8 cellular contexts compared by ENCODE assay signal in the genomic region with DNA sequence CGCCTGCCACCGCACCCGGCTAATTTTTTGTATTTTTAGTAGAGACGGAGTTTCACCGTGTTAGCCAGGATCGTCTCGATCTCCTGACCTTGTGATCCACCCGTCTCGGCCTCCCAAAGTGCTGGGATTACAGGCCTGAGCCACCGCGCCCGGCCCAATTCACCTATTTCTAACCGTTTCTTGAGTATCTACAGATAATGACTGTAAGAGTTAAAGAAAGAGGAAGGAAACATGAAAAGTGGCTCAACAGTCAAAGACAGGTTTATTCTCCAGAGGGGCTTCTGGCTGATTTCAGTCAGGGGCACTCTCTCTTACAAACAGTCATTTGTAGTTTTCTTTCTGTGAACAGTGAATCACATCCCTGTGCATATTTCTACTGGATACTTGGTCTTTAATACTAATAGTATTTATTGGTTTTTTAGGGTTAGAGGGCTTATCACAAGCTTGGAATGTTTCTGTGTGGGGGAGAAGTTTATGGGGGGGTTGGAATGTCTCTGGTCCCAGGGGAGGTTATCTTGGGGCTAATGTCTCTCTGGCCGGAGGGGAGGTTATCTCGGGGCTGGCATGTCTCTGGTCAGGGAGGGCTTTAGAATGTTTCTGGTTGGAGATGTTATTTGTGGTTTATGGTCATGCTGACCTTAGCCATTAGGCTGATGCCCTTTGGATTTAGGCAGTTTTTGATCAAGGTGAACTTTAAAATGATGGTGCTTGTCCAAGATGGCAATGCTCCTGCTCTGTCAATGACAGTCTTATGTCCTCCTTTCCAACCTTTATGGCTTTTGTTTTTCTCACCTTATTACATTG. TPM values are rescaled to one million over a fixed set of nuclear protein-coding genes. Genes with fewer than 3 reads are reported as not detected.
DNase-seq lines count a peak whose midpoint lies in the region; TF ChIP-seq lines count a peak whose summit lies in the region.
"Not testable (repeated sequence)": the region's sequence is repeated elsewhere in the genome, so short reads cannot be mapped to it uniquely, and the experiment has no call there.

No MANE protein-coding gene starts in this region.

- not testable (repeated sequence) for TF ChIP-seq POLR2A in suprapubic skin (IDR thresholded peaks at IDR 0.05)

- not testable (repeated sequence) for H3K27me3 ChIP-seq in BLaER1 treated with 17β-estradiol and CSF1 and Interleukin-3, amounts not matched to agents 10 nM and 100 nM; SJSA1 (replicated peaks); iPS-20b (ENCODE audit: insufficient read depth, low read length); neural progenitor cell; suprapubic skin

- peak overlapping the region; percentile 88 to 100 (median 96) for H3K27ac ChIP-seq in BLaER1 treated with 17β-estradiol and CSF1 and Interleukin-3, amounts not matched to agents 10 nM and 100 nM
- H3K27ac ChIP-seq in SJSA1 (peak overlapping the region; percentile 94), suprapubic skin (peak overlapping the region; percentile 74)
- H3K27ac ChIP-seq in iPS-20b (ENCODE audit: low read length); neural progenitor cell: not testable (repeated sequence)

- DNase-seq in Kasumi-1 (lab: John Stamatoyannopoulos, UW) (peak; percentile 50), SJSA1 (ENCODE audit: low read depth in 1 of 2, low spot score in 2 of 2) (peak in 1 of 2 experiments; percentile 71)
- DNase-seq in activated T-helper 2 cell treated with anti-CD3 and anti-CD28 coated beads, Interferon-gamma antibody, Interleukin-2, Interleukin-4, amounts not matched to agents 10 μg/mL and 5 μg/mL and 100 μg/mL, durations not matched to agents 14 hours and 24 hours and 36 hours (ENCODE audit: low spot score); neural progenitor cell (ENCODE audit: low spot score); suprapubic skin (ENCODE audit: low spot score in 2 of 2): not testable (repeated sequence)

- not testable (repeated sequence) for H3K79me2 ChIP-seq in neural progenitor cell (ENCODE audit: low read depth)

- H3K9ac ChIP-seq in BLaER1 treated with 17β-estradiol and CSF1 and Interleukin-3, amounts not matched to agents 10 nM and 100 nM: peak overlapping the region; percentile 71 to 92 (median 83); a peak in 21 of 22 replicates
- 0 out of 2 replicates have a peak overlapping the region, but pooled peaks have one; percentile 45 for H3K9ac ChIP-seq in iPS-20b (ENCODE audit: low read depth, low read length)
- not testable (repeated sequence) for H3K9ac ChIP-seq in neural progenitor cell

- H3K4me1 Mint-ChIP-seq in activated T-helper 2 cell treated with anti-CD3 and anti-CD28 coated beads, Interferon-gamma antibody, Interleukin-2, Interleukin-4, amounts not matched to agents 10 μg/mL and 5 μg/mL and 100 μg/mL, durations not matched to agents 14 hours and 24 hours and 36 hours (ENCODE audit: low read depth): peaks cover 37% of the 10 kb centered on the region
- peaks cover 71% of the 10 kb centered on the region for H3K4me1 Mint-ChIP-seq in dendritic cell treated with granulocyte-macrophage colony-stimulating factor and Interleukin-4, amounts not matched to agents 40 ng/mL and 50 ng/mL, for 4 days (ENCODE audit: low read depth)
- H3K4me1 Mint-ChIP-seq in neural progenitor cell: peaks cover 28% of the 10 kb centered on the region

- H3F3A ChIP-seq in neural progenitor cell (ENCODE audit: low read depth): not testable (repeated sequence)

- not testable (repeated sequence) for TF ChIP-seq EP300 in suprapubic skin (IDR thresholded peaks at IDR 0.05)

- H4K20me1 ChIP-seq in BLaER1 treated with 17β-estradiol and CSF1 and Interleukin-3, amounts not matched to agents 10 nM and 100 nM; neural progenitor cell (ENCODE audit: low read depth): not testable (repeated sequence)

- TF ChIP-seq CTCF in neural progenitor cell (IDR thresholded peaks at IDR 0.05); suprapubic skin (IDR thresholded peaks at IDR 0.05): not testable (repeated sequence)

- not testable (repeated sequence) for H2AFZ ChIP-seq in neural progenitor cell (replicated peaks)

- intact Hi-C loops in activated T-helper 2 cell treated with anti-CD3 and anti-CD28 coated beads, Interferon-gamma antibody, Interleukin-2, Interleukin-4, amounts not matched to agents 10 μg/mL and 5 μg/mL and 100 μg/mL, durations not matched to agents 14 hours and 24 hours and 36 hours (cut with micrococcal nuclease): loop anchor here (1.0 kb wide), 1 partner anchor 8 kb away; no protein-coding TSS in a partner anchor
- intact Hi-C loops in dendritic cell treated with granulocyte-macrophage colony-stimulating factor and Interleukin-4, amounts not matched to agents 40 ng/mL and 50 ng/mL, for 4 days (cut with micrococcal nuclease): not testable (repeated sequence)

- not testable (repeated sequence) for H3K27me3 Mint-ChIP-seq in activated T-helper 2 cell treated with anti-CD3 and anti-CD28 coated beads, Interferon-gamma antibody, Interleukin-2, Interleukin-4, amounts not matched to agents 10 μg/mL and 5 μg/mL and 100 μg/mL, durations not matched to agents 14 hours and 24 hours and 36 hours (ENCODE audit: low read depth); dendritic cell treated with granulocyte-macrophage colony-stimulating factor and Interleukin-4, amounts not matched to agents 40 ng/mL and 50 ng/mL, for 4 days
- peaks cover 10% of the 10 kb centered on the region for H3K27me3 Mint-ChIP-seq in neural progenitor cell (ENCODE audit: insufficient read depth, low read depth)

- peak overlapping the region; percentile 47 for H3K4me3 Mint-ChIP-seq in activated T-helper 2 cell treated with anti-CD3 and anti-CD28 coated beads, Interferon-gamma antibody, Interleukin-2, Interleukin-4, amounts not matched to agents 10 μg/mL and 5 μg/mL and 100 μg/mL, durations not matched to agents 14 hours and 24 hours and 36 hours (ENCODE audit: low read depth)
- not testable (repeated sequence) for H3K4me3 Mint-ChIP-seq in dendritic cell treated with granulocyte-macrophage colony-stimulating factor and Interleukin-4, amounts not matched to agents 40 ng/mL and 50 ng/mL, for 4 days; neural progenitor cell

- H3K27ac Mint-ChIP-seq in activated T-helper 2 cell treated with anti-CD3 and anti-CD28 coated beads, Interferon-gamma antibody, Interleukin-2, Interleukin-4, amounts not matched to agents 10 μg/mL and 5 μg/mL and 100 μg/mL, durations not matched to agents 14 hours and 24 hours and 36 hours: peak overlapping the region; percentile 77
- H3K27ac Mint-ChIP-seq in dendritic cell treated with granulocyte-macrophage colony-stimulating factor and Interleukin-4, amounts not matched to agents 40 ng/mL and 50 ng/mL, for 4 days: peak overlapping the region; percentile 100
- peak overlapping the region; percentile 58 for H3K27ac Mint-ChIP-seq in neural progenitor cell

- peak overlapping the region in 5 of 10 experiments; percentile 16 to 45 (median 25); a peak in 7 of 20 replicates for H3K4me3 ChIP-seq in BLaER1 treated with 17β-estradiol and CSF1 and Interleukin-3, amounts not matched to agents 10 nM and 100 nM
- H3K4me3 ChIP-seq in SJSA1; iPS-20b (ENCODE audit: low read length); neural progenitor cell; suprapubic skin: not testable (repeated sequence)

- H3K36me3 Mint-ChIP-seq in activated T-helper 2 cell treated with anti-CD3 and anti-CD28 coated beads, Interferon-gamma antibody, Interleukin-2, Interleukin-4, amounts not matched to agents 10 μg/mL and 5 μg/mL and 100 μg/mL, durations not matched to agents 14 hours and 24 hours and 36 hours (ENCODE audit: low read depth); dendritic cell treated with granulocyte-macrophage colony-stimulating factor and Interleukin-4, amounts not matched to agents 40 ng/mL and 50 ng/mL, for 4 days (ENCODE audit: low read depth); neural progenitor cell: not testable (repeated sequence)

- peaks cover 52 to 89% (median 67%) of the 10 kb centered on the region in 10 experiments for H3K4me1 ChIP-seq in BLaER1 treated with 17β-estradiol and CSF1 and Interleukin-3, amounts not matched to agents 10 nM and 100 nM
- peaks cover 64% of the 10 kb centered on the region for H3K4me1 ChIP-seq in SJSA1 (replicated peaks)
- H3K4me1 ChIP-seq in iPS-20b (ENCODE audit: insufficient read depth, low read length): peaks cover 13% of the 10 kb centered on the region
- H3K4me1 ChIP-seq in neural progenitor cell: not testable (repeated sequence)
- peaks cover 27% of the 10 kb centered on the region for H3K4me1 ChIP-seq in suprapubic skin

- H3K4me2 ChIP-seq in BLaER1 treated with 17β-estradiol and CSF1 and Interleukin-3, amounts not matched to agents 10 nM and 100 nM: peak overlapping the region; percentile 74 to 95 (median 85)
- not testable (repeated sequence) for H3K4me2 ChIP-seq in neural progenitor cell

- not testable (repeated sequence) for H3K9me3 Mint-ChIP-seq in activated T-helper 2 cell treated with anti-CD3 and anti-CD28 coated beads, Interferon-gamma antibody, Interleukin-2, Interleukin-4, amounts not matched to agents 10 μg/mL and 5 μg/mL and 100 μg/mL, durations not matched to agents 14 hours and 24 hours and 36 hours; dendritic cell treated with granulocyte-macrophage colony-stimulating factor and Interleukin-4, amounts not matched to agents 40 ng/mL and 50 ng/mL, for 4 days; neural progenitor cell

- H3K9me3 ChIP-seq in BLaER1 treated with 17β-estradiol and CSF1 and Interleukin-3, amounts not matched to agents 10 nM and 100 nM (replicated peaks in 1 of 11): peaks cover 0 to 20% (median 16%) of the 10 kb centered on the region in 11 experiments; a peak in 17 of 22 replicates
- H3K9me3 ChIP-seq in SJSA1 (replicated peaks); iPS-20b (ENCODE audit: insufficient read depth, low read depth, low read length); neural progenitor cell (ENCODE audit: low read depth); suprapubic skin: not testable (repeated sequence)

- not testable (repeated sequence) for H3K36me3 ChIP-seq in BLaER1 treated with 17β-estradiol and CSF1 and Interleukin-3, amounts not matched to agents 10 nM and 100 nM; SJSA1; iPS-20b (ENCODE audit: insufficient read depth, low read depth, low read length); neural progenitor cell; suprapubic skin

- 81% methylated on average over 15 of the region's 15 CpGs for WGBS in suprapubic skin

RNA-seq across cellular contexts. Expression of a gene that starts 25.4 kb away (rescaled TPM):
- 0.05 TPM in 1 of 2 replicates, not detected in the other for total RNA-seq in SJSA1 (2014; rRNA removed; shearing (Covaris generic))
- total RNA-seq in activated T-helper 2 cell treated with anti-CD3 and anti-CD28 coated beads, Interferon-gamma antibody, Interleukin-2, Interleukin-4, amounts not matched to agents 10 μg/mL and 5 μg/mL and 100 μg/mL, durations not matched to agents 14 hours and 24 hours and 36 hours: 0.32 and 0.64 TPM in 2 replicates
- 0.02 and 0.25 TPM in 2 replicates for total RNA-seq in neural progenitor cell (ENCODE audit: low replicate concordance)
- 10 to 100 TPM in 3 of 4 donors, 1 to 10 TPM in 1; 5.1 to 41.4 (median 29.0) TPM for total RNA-seq in suprapubic skin

RNA-seq across cellular contexts. Expression of a gene that starts 38.2 kb away (rescaled TPM):
- total RNA-seq in SJSA1 (2014; rRNA removed; shearing (Covaris generic)): 0.66 TPM in 1 of 2 replicates, not detected in the other
- total RNA-seq in activated T-helper 2 cell treated with anti-CD3 and anti-CD28 coated beads, Interferon-gamma antibody, Interleukin-2, Interleukin-4, amounts not matched to agents 10 μg/mL and 5 μg/mL and 100 μg/mL, durations not matched to agents 14 hours and 24 hours and 36 hours: 0.05 TPM in 1 of 2 replicates, not detected in the other
- total RNA-seq in neural progenitor cell (ENCODE audit: low replicate concordance) (not detected in 2 replicates), suprapubic skin (10 to 100 TPM; 13.4 to 38.8 (median 17.5) TPM)
